In genomic region chr12:52838871-52839446, GRCh38 we compare ENCODE assay signal across 34 cellular contexts. TPM values are rescaled to one million over a fixed set of nuclear protein-coding genes. Genes with fewer than 3 reads are reported as not detected.
DNase-seq lines count a peak whose midpoint lies in the region; ATAC-seq and TF ChIP-seq lines count a peak whose summit lies in the region.
"Had no signal": no experiment of that assay in that cellular context is flagged by ENCODE, and none has a peak within 500 bp of the region (broad histone marks: within the 10 kb centered on the region; RNA-seq: fewer than 3 reads in every experiment).

No MANE protein-coding gene starts in this region.

- no peaks in the 10 kb centered on the region for H3K36me3 ChIP-seq in HEK293 (ENCODE audit: control insufficient read depth in 2 of 2, insufficient read depth in 1 of 2, low read length in 2 of 2)
- H3K36me3 ChIP-seq: BLaER1, esophagus muscularis mucosa had no signal

- H3K27ac ChIP-seq in HEK293 (ENCODE audit: extremely low read depth, low read depth, low read length), result no peak overlapping the region
- H3K27ac ChIP-seq: BLaER1, esophagus muscularis mucosa, HL-60, VCaP had no signal

- POLR2A ChIA-PET in HEK293 (lab: Yijun Ruan, JAX), result no interaction called here
- POLR2A ChIA-PET in naive thymus-derived CD8-positive, alpha-beta T cell (lab: Charles Lee), result interaction anchor here (0.7 kb wide), 1 partner anchor 206 kb away, joined by 3 read pairs; no protein-coding TSS in a partner anchor

- no peak for TF ChIP-seq CTCF in HEK293 (tag by site-specific recombination; IDR thresholded peaks at IDR 0.05)

- H3K9me3 ChIP-seq in HEK293 (ENCODE audit: control insufficient read depth, insufficient read depth, low read depth, low read length), result no peaks in the 10 kb centered on the region
- H3K9me3 ChIP-seq: BLaER1, esophagus muscularis mucosa had no signal

- no peaks in the 10 kb centered on the region for H3K36me3 Mint-ChIP-seq in naive thymus-derived CD8-positive, alpha-beta T cell

- no peak overlapping the region for H3K4me3 Mint-ChIP-seq in naive thymus-derived CD8-positive, alpha-beta T cell
- H3K4me3 Mint-ChIP-seq: activated CD4-positive, alpha-beta T cell treated with anti-CD3 and anti-CD28 coated beads for 36 hours; activated CD8-positive, alpha-beta T cell treated with anti-CD3 and anti-CD28 coated beads for 36 hours; central memory CD8-positive, alpha-beta T cell; dendritic cell treated with granulocyte-macrophage colony-stimulating factor and Interleukin-4, amounts not matched to agents 40 ng/mL and 50 ng/mL, for 4 days had no signal

- CTCF ChIA-PET in HEK293 (lab: Yijun Ruan, JAX), result interaction anchor here (0.5 to 2.2 kb wide), 5 partner anchors 27 to 699 kb away, joined by 3 to 6 read pairs (median 4); no protein-coding TSS in a partner anchor

- peak overlapping the region in 6 of 10 donors; percentile 12 to 95 (median 47) for H3K27ac Mint-ChIP-seq in naive thymus-derived CD8-positive, alpha-beta T cell
- H3K27ac Mint-ChIP-seq: activated CD4-positive, alpha-beta T cell treated with anti-CD3 and anti-CD28 coated beads for 36 hours; activated CD8-positive, alpha-beta T cell treated with anti-CD3 and anti-CD28 coated beads for 36 hours; dendritic cell treated with granulocyte-macrophage colony-stimulating factor and Interleukin-4, amounts not matched to agents 40 ng/mL and 50 ng/mL, for 4 days had no signal

- DNase-seq in NCI-H2107 (lab: John Stamatoyannopoulos, UW), result peak; percentile 38
- peak; percentile 80 for DNase-seq in NCI-H748 (lab: John Stamatoyannopoulos, UW; ENCODE audit: unreplicated experiment)
- no peak for DNase-seq in naive thymus-derived CD8-positive, alpha-beta T cell
- DNase-seq in T-helper 1 cell, result no peak
- DNase-seq in DMS53 (lab: John Stamatoyannopoulos, UW), result no peak
- DNase-seq: activated CD4-positive, alpha-beta T cell treated with anti-CD3 and anti-CD28 coated beads for 36 hours; activated CD8-positive, alpha-beta memory T cell treated with anti-CD3 and anti-CD28 coated beads, Interleukin-2, amount 50 U/mL, for 48 hours; activated CD8-positive, alpha-beta T cell treated with anti-CD3 and anti-CD28 coated beads for 36 hours; DMS153; foreskin fibroblast; H7; head of caudate nucleus; islet precursor cell; left ventricle myocardium superior; MM.1S; NCI-H1694; NCI-H2171 treated with DMSO at 0.1 percent for 48 hours; NCI-H82; SIG-M5; stimulated activated CD4-positive, alpha-beta T cell treated with anti-CD3 and anti-CD28 coated beads, Interleukin-1b, Interleukin-23, amount 100 ng/mL, for 48 hours; stimulated activated naive CD8-positive, alpha-beta T cell treated with anti-CD3 and anti-CD28 coated beads, Interleukin-15, Interleukin-2, amounts not matched to agents 100 U/mL and 50 U/mL, for 24 hours; T-helper 9 cell had no signal

- peaks cover 0 to 10% (median 1%) of the 10 kb centered on the region in 5 donors for H3K27me3 Mint-ChIP-seq in naive thymus-derived CD8-positive, alpha-beta T cell

- no peaks in the 10 kb centered on the region for H3K9me3 Mint-ChIP-seq in naive thymus-derived CD8-positive, alpha-beta T cell
- H3K9me3 Mint-ChIP-seq: activated CD8-positive, alpha-beta T cell treated with anti-CD3 and anti-CD28 coated beads for 36 hours; central memory CD8-positive, alpha-beta T cell; dendritic cell treated with granulocyte-macrophage colony-stimulating factor and Interleukin-4, amounts not matched to agents 40 ng/mL and 50 ng/mL, for 4 days had no signal

- no peak for ATAC-seq in naive thymus-derived CD8-positive, alpha-beta T cell
- no peak for ATAC-seq in HG03520 (IDR thresholded peaks at IDR 0.05; ENCODE audit: unreplicated experiment)
- ATAC-seq: activated CD4-positive, alpha-beta T cell treated with anti-CD3 and anti-CD28 coated beads for 36 hours; activated CD8-positive, alpha-beta T cell treated with anti-CD3 and anti-CD28 coated beads for 36 hours; GM12878; left ventricle myocardium superior; stimulated activated naive CD8-positive, alpha-beta T cell treated with anti-CD3 and anti-CD28 coated beads, Interleukin-15, Interleukin-2, amounts not matched to agents 100 U/mL and 50 U/mL, for 24 hours had no signal

- H3K4me3 ChIP-seq in HEK293 (ENCODE audit: low read depth, low read length), result no peak overlapping the region
- H3K4me3 ChIP-seq: BLaER1, esophagus muscularis mucosa, GM12878, smooth muscle cell had no signal

- H3K4me1 Mint-ChIP-seq in naive thymus-derived CD8-positive, alpha-beta T cell, result peaks cover 31 to 66% (median 45%) of the 10 kb centered on the region in 4 donors

- no peaks in the 10 kb centered on the region for H3K4me1 ChIP-seq in HEK293 (ENCODE audit: control insufficient read depth, insufficient read depth, low read length)
- H3K4me1 ChIP-seq: esophagus muscularis mucosa had no signal

TF ChIP-seq in HEK293, 187 proteins besides CTCF, POLR2A, EP300 and RAD21:
- TF ChIP-seq ZFHX2 (tag by site-specific recombination; conservative IDR thresholded peaks at IDR 0.05) (peak; percentile 80), ZBTB6 (tag by site-specific recombination; IDR thresholded peaks at IDR 0.05) (peak; percentile 61; the same call in 1 of the 2 replicates), ZNF600 (tag by site-specific recombination; IDR thresholded peaks at IDR 0.05) (peak; percentile 69), ZNF548 (tag by site-specific recombination; IDR thresholded peaks at IDR 0.05) (no peak), ZNF157 (tag by site-specific recombination; IDR thresholded peaks at IDR 0.05) (no peak), MZF1 (tag by site-specific recombination; IDR thresholded peaks at IDR 0.05; ENCODE audit: borderline replicate concordance) (no peak), ZNF449 (tag by site-specific recombination; IDR thresholded peaks at IDR 0.05) (0 out of 2 replicates have a peak, but pooled peaks have one; percentile 16), EGR2 (tag by site-specific recombination; IDR thresholded peaks at IDR 0.05; ENCODE audit: low read depth) (peak; percentile 73), ZIC2 (tag by site-specific recombination; IDR thresholded peaks at IDR 0.05) (peak; percentile 82), ZNF202 (tag by site-specific recombination; IDR thresholded peaks at IDR 0.05; ENCODE audit: borderline replicate concordance) (no peak), ZBTB17 (tag by site-specific recombination; IDR thresholded peaks at IDR 0.05) (peak; percentile 63)
TF ChIP-seq in HEK293: peak in this region for 7.

RNA-seq across cellular contexts. Expression of gene KRT79, which starts 4.8 kb away (rescaled TPM):
- not detected for total RNA-seq in naive thymus-derived CD8-positive, alpha-beta T cell
- polyA plus RNA-seq in naive thymus-derived CD8-positive, alpha-beta T cell, result not detected
- total RNA-seq: esophagus muscularis mucosa, GM12878, H7, left ventricle myocardium superior, temporal lobe had no signal

RNA-seq across cellular contexts. Expression of gene KRT78, which starts 9.8 kb away (rescaled TPM):
- total RNA-seq in naive thymus-derived CD8-positive, alpha-beta T cell, result not detected
- polyA plus RNA-seq in naive thymus-derived CD8-positive, alpha-beta T cell, result not detected
- total RNA-seq: activated CD4-positive, alpha-beta T cell treated with anti-CD3 and anti-CD28 coated beads for 36 hours; activated CD8-positive, alpha-beta T cell treated with anti-CD3 and anti-CD28 coated beads for 36 hours; GM12878; H7; left ventricle myocardium superior; mesenteric fat pad; temporal lobe had no signal

RNA-seq across cellular contexts. Expression of gene KRT4, which starts 25.0 kb away (rescaled TPM):
- not detected for total RNA-seq in naive thymus-derived CD8-positive, alpha-beta T cell
- polyA plus RNA-seq in naive thymus-derived CD8-positive, alpha-beta T cell, result not detected
- total RNA-seq: activated CD4-positive, alpha-beta T cell treated with anti-CD3 and anti-CD28 coated beads for 36 hours; GM12878; H7; left ventricle myocardium superior; mesenteric fat pad; smooth muscle cell; temporal lobe had no signal
- polyA plus RNA-seq: GM12878, smooth muscle cell had no signal

RNA-seq across cellular contexts. Expression of gene KRT3, which starts 43.0 kb away (rescaled TPM):
- not detected for total RNA-seq in naive thymus-derived CD8-positive, alpha-beta T cell
- polyA plus RNA-seq in naive thymus-derived CD8-positive, alpha-beta T cell, result not detected
- total RNA-seq: activated CD4-positive, alpha-beta T cell treated with anti-CD3 and anti-CD28 coated beads for 36 hours; activated CD8-positive, alpha-beta T cell treated with anti-CD3 and anti-CD28 coated beads for 36 hours; esophagus muscularis mucosa; GM12878; H7; left ventricle myocardium superior; mesenteric fat pad; smooth muscle cell; temporal lobe had no signal
- polyA plus RNA-seq: GM12878, smooth muscle cell had no signal

Comparison
In these comparisons a context has a peak if more than half of its experiments do, and no peak if none do; other contexts are left out.
1. DNase-seq: peak in NCI-H2107 (single experiment) and NCI-H748 (single experiment); none in naive thymus-derived CD8-positive, alpha-beta T cell (0 of 10), T-helper 1 cell (0 of 5) and DMS53 (single experiment).